25 cellular contexts compared by ENCODE assay signal in the genomic region with DNA sequence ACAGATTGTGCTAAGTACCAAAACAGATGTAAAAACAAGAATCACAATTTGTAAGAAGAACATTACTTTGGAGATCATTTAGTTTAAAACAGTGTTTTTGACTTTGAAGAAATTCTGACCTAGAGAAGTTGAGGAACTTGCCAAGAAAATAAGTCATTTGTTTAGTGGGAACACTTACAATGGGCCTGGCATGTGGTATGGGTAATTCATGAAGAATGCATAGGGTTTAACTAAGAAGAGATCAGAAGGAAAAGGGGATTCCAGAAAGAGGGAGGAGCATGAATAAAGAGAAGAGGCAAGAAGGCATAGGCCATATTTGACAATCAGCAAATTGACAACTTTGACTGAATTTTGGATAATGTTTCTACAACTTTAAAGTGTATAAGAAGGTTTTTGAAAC. TPM values are rescaled to one million over a fixed set of nuclear protein-coding genes. Genes with fewer than 3 reads are reported as not detected.
A peak's percentile ranks its signal among the peaks of the same experiment; 100 is the strongest.
DNase-seq lines count a peak whose midpoint lies in the region; ATAC-seq, FAIRE-seq and TF ChIP-seq lines count a peak whose summit lies in the region.
"Had no signal": no experiment of that assay in that cellular context is flagged by ENCODE, and none has a peak within 500 bp of the region (broad histone marks: within the 10 kb centered on the region; RNA-seq: fewer than 3 reads in every experiment).

No MANE protein-coding gene starts in this region.

- H3K4me1 ChIP-seq in mesenchymal stem cell (ENCODE audit: control insufficient read depth, insufficient read depth, low read depth, low read length): no peaks in the 10 kb centered on the region
- H3K4me1 ChIP-seq in stomach: peaks cover 0 to 7% (median 3%) of the 10 kb centered on the region in 4 donors
- H3K4me1 ChIP-seq in ovary (ENCODE audit: insufficient read depth): no peaks in the 10 kb centered on the region
- H3K4me1 ChIP-seq: esophagus muscularis mucosa, right lobe of liver, SJSA1, vagina had no signal

- H4K8ac ChIP-seq in mesenchymal stem cell (ENCODE audit: low read length): no peak overlapping the region

- DNase-seq in AG09319 (ENCODE audit: extremely low read depth, low read depth): peak; percentile 14
- peak; percentile 54 for DNase-seq in LHCN-M2 (ENCODE audit: low read depth)
- DNase-seq in bronchial epithelial cell (ENCODE audit: low read depth): peak; percentile 47
- DNase-seq in mesenchymal stem cell: peak; percentile 69
- no peak for DNase-seq in endothelial cell (ENCODE audit: low spot score)
- no peak for DNase-seq in stomach
- DNase-seq in ovary: no peak
- DNase-seq: activated CD8-positive, alpha-beta memory T cell treated with anti-CD3 and anti-CD28 coated beads, Interleukin-2, amount 50 U/mL, for 4 hours; Caco-2; dorsolateral prefrontal cortex; GOT3; left cardiac atrium; NCI-H526 treated with DMSO at 0.1 percent for 48 hours; nucleus accumbens; right lobe of liver; stimulated activated CD4-positive, alpha-beta T cell treated with anti-CD3 and anti-CD28 coated beads, Interleukin-1b, Interleukin-23, amount 100 ng/mL, for 48 hours; T-helper 9 cell had no signal

- no peak overlapping the region for H2AFZ ChIP-seq in mesenchymal stem cell (ENCODE audit: low read depth, low read length)

- H3K79me1 ChIP-seq in mesenchymal stem cell (replicated peaks; ENCODE audit: low read length, poor library complexity, severe bottlenecking): no peaks in the 10 kb centered on the region

- H3K4me2 ChIP-seq in mesenchymal stem cell (ENCODE audit: low read length, poor library complexity, severe bottlenecking): no peak overlapping the region

- peaks cover 11% of the 10 kb centered on the region for H3K4me1 Mint-ChIP-seq in endothelial cell (ENCODE audit: unreplicated experiment)
- H3K4me1 Mint-ChIP-seq: B cell, brain had no signal

- H2BK120ac ChIP-seq in mesenchymal stem cell (ENCODE audit: low read depth, low read length): no peak overlapping the region

- no peak overlapping the region for H2BK15ac ChIP-seq in mesenchymal stem cell (ENCODE audit: low read depth, poor library complexity, severe bottlenecking)

- no peak for ATAC-seq in HG02798 (IDR thresholded peaks at IDR 0.05; ENCODE audit: poor library complexity, unreplicated experiment)
- ATAC-seq: left cardiac atrium, right lobe of liver had no signal

- H3K14ac ChIP-seq in mesenchymal stem cell (ENCODE audit: low read length in 2 of 2): no peak overlapping the region

- H3K9me3 Mint-ChIP-seq in endothelial cell (ENCODE audit: unreplicated experiment): no peaks in the 10 kb centered on the region
- H3K9me3 Mint-ChIP-seq: brain had no signal

- H3K27me3 ChIP-seq in bronchial epithelial cell (ENCODE audit: control insufficient read depth, insufficient read depth, low read length): no peaks in the 10 kb centered on the region
- no peaks in the 10 kb centered on the region for H3K27me3 ChIP-seq in mesenchymal stem cell (ENCODE audit: control insufficient read depth in 1 of 2, insufficient read depth in 1 of 2, low read length in 2 of 2)
- no peaks in the 10 kb centered on the region for H3K27me3 ChIP-seq in stomach
- H3K27me3 ChIP-seq in ovary: no peaks in the 10 kb centered on the region
- H3K27me3 ChIP-seq: dorsolateral prefrontal cortex, esophagus muscularis mucosa, right lobe of liver, SJSA1, vagina had no signal

- no peak overlapping the region for H2BK5ac ChIP-seq in mesenchymal stem cell (ENCODE audit: low read depth, low read length, poor library complexity, severe bottlenecking)

- H3K18ac ChIP-seq in mesenchymal stem cell (ENCODE audit: low read depth in 1 of 2, low read length in 2 of 2): no peak overlapping the region

- H3K9ac ChIP-seq in mesenchymal stem cell (ENCODE audit: low read length): peak overlapping the region; percentile 5

- no peaks in the 10 kb centered on the region for H3K36me3 Mint-ChIP-seq in endothelial cell (ENCODE audit: low read depth, unreplicated experiment)
- H3K36me3 Mint-ChIP-seq: brain had no signal

- H4K91ac ChIP-seq in mesenchymal stem cell (ENCODE audit: low read length): no peak overlapping the region

- H3K36me3 ChIP-seq in bronchial epithelial cell (ENCODE audit: control insufficient read depth, insufficient read depth, low read length) (no peaks in the 10 kb centered on the region), mesenchymal stem cell (ENCODE audit: control insufficient read depth in 1 of 2, insufficient read depth in 2 of 2, low read depth in 1 of 2, low read length in 2 of 2) (no peaks in the 10 kb centered on the region), stomach (no peaks in the 10 kb centered on the region), ovary (no peaks in the 10 kb centered on the region)
- H3K36me3 ChIP-seq: esophagus muscularis mucosa, right lobe of liver, SJSA1, vagina had no signal

- TF ChIP-seq EP300 in stomach (IDR thresholded peaks at IDR 0.05) (no peak), ovary (IDR thresholded peaks at IDR 0.05) (no peak)

- no peak for TF ChIP-seq POLR2A in stomach (IDR thresholded peaks at IDR 0.05)
- no peak for TF ChIP-seq POLR2A in ovary (IDR thresholded peaks at IDR 0.05)

- H3K27ac Mint-ChIP-seq in endothelial cell (ENCODE audit: unreplicated experiment): no peak overlapping the region
- H3K27ac Mint-ChIP-seq: B cell, brain had no signal

- no peak overlapping the region for H2BK12ac ChIP-seq in mesenchymal stem cell (ENCODE audit: low read length in 2 of 2)

- TF ChIP-seq CTCF in AG09319 (IDR thresholded peaks at IDR 0.05; ENCODE audit: low read depth, low read length): no peak
- no peak for TF ChIP-seq CTCF in bronchial epithelial cell (IDR thresholded peaks at IDR 0.05; ENCODE audit: insufficient read depth, low read length, severe bottlenecking)
- no peak for TF ChIP-seq CTCF in endothelial cell (IDR thresholded peaks at IDR 0.05; ENCODE audit: unreplicated experiment)
- no peak for TF ChIP-seq CTCF in stomach (IDR thresholded peaks at IDR 0.05)
- TF ChIP-seq CTCF in ovary (IDR thresholded peaks at IDR 0.05): no peak

- H3K4me3 ChIP-seq in bronchial epithelial cell (ENCODE audit: low read depth, low read length) (no peak overlapping the region), mesenchymal stem cell (ENCODE audit: insufficient read depth in 1 of 2, low read depth in 1 of 2, low read length in 2 of 2) (no peak overlapping the region), stomach (no peak overlapping the region), ovary (no peak overlapping the region)
- H3K4me3 ChIP-seq: dorsolateral prefrontal cortex, esophagus muscularis mucosa, right lobe of liver, SJSA1, vagina had no signal

- no peaks in the 10 kb centered on the region for H3K9me3 ChIP-seq in mesenchymal stem cell (ENCODE audit: control insufficient read depth, low read length)
- no peaks in the 10 kb centered on the region for H3K9me3 ChIP-seq in stomach
- H3K9me3 ChIP-seq in ovary: no peaks in the 10 kb centered on the region
- H3K9me3 ChIP-seq: Caco-2, esophagus muscularis mucosa, right lobe of liver, SJSA1, vagina had no signal

- H3K27ac ChIP-seq in mesenchymal stem cell (ENCODE audit: low read length, poor library complexity, severe bottlenecking): no peak overlapping the region
- no peak overlapping the region for H3K27ac ChIP-seq in stomach
- H3K27ac ChIP-seq in ovary: no peak overlapping the region
- H3K27ac ChIP-seq: dorsolateral prefrontal cortex, esophagus muscularis mucosa, right lobe of liver, SJSA1, vagina had no signal

- no peaks in the 10 kb centered on the region for H3K27me3 Mint-ChIP-seq in endothelial cell (ENCODE audit: unreplicated experiment)
- H3K27me3 Mint-ChIP-seq: B cell had no signal

- H3K23ac ChIP-seq in mesenchymal stem cell (ENCODE audit: low read length in 2 of 2): no peak overlapping the region

- FAIRE-seq in bronchial epithelial cell (lab: Jason Lieb, UNC): no peak
- FAIRE-seq: GM12891 had no signal

- no peak overlapping the region for H2AK5ac ChIP-seq in mesenchymal stem cell (ENCODE audit: low read length, severe bottlenecking)

- H3K4me3 Mint-ChIP-seq in endothelial cell (ENCODE audit: unreplicated experiment): no peak overlapping the region
- H3K4me3 Mint-ChIP-seq: B cell, brain had no signal

- intact Hi-C loops in stomach (cut with DNase I; ENCODE audit: low total_unique reads): no loop called here
- intact Hi-C loops in ovary (cut with DNase I): no loop called here

- H3K4ac ChIP-seq in mesenchymal stem cell (ENCODE audit: low read depth in 1 of 2, low read length in 2 of 2): no peak overlapping the region

RNA-seq across cellular contexts. Expression of a gene that starts 30.7 kb away (rescaled TPM):
- total RNA-seq in LHCN-M2 (2014; rRNA removed) (25.0 and 29.7 TPM in 2 replicates), bronchial epithelial cell (13.3 and 17.6 TPM in 2 replicates), endothelial cell (ENCODE audit: unreplicated experiment) (26.5 TPM), stomach (10 to 100 TPM in 4 of 5 donors, 1 to 10 TPM in 1; 9.8 to 83.0 (median 34.8) TPM), ovary (10 to 100 TPM; 48.2 to 77.1 (median 54.0) TPM)
- 13.1 TPM for polyA plus RNA-seq in LHCN-M2 (2012)
- 43.9 TPM for polyA plus RNA-seq in mesenchymal stem cell (2013, experiment 1 of 2)
- 45.5 TPM for polyA plus RNA-seq in mesenchymal stem cell (2013, experiment 2 of 2)
- polyA plus RNA-seq in stomach (10 to 100 TPM; 20.7 to 26.4 (median 25.7) TPM), ovary (10 to 100 TPM; 52.0 to 83.0 TPM)

RNA-seq across cellular contexts. Expression of a gene that starts 38.9 kb away (rescaled TPM):
- 0.26 and 0.40 TPM in 2 replicates for total RNA-seq in LHCN-M2 (2014; rRNA removed)
- polyA plus RNA-seq in LHCN-M2 (2012): not detected
- total RNA-seq in bronchial epithelial cell: not detected in 2 replicates
- 0.81 TPM for polyA plus RNA-seq in mesenchymal stem cell (2013, experiment 1 of 2)
- 0.60 TPM for polyA plus RNA-seq in mesenchymal stem cell (2013, experiment 2 of 2)
- 0.33 TPM for total RNA-seq in endothelial cell (ENCODE audit: unreplicated experiment)
- total RNA-seq in stomach: 10 to 100 TPM in 2 of 5 donors, 1 to 10 TPM in 1, under 1 TPM in 1, not detected in 1; 0.45 to 13.4 (median 7.1) TPM
- polyA plus RNA-seq in stomach: under 1 TPM in 1 of 3 donors, not detected in 2; 0.13 TPM
- total RNA-seq in ovary: under 1 TPM in 1 of 7 donors, not detected in 6; 0.23 TPM
- under 1 TPM in 1 of 2 donors, not detected in 1; 0.20 TPM for polyA plus RNA-seq in ovary
- total RNA-seq: Caco-2, G401, SJSA1 had no signal

Comparison
In these comparisons a context has a peak if more than half of its experiments do, and no peak if none do; other contexts are left out.
1. DNase-seq: peak in AG09319 (single experiment), LHCN-M2 (single experiment), bronchial epithelial cell (single experiment) and mesenchymal stem cell (single experiment); none in endothelial cell (single experiment), stomach (single experiment) and ovary (0 of 5).